Comparison of ENCODE assay signal across 27 cellular contexts in the genomic region with DNA sequence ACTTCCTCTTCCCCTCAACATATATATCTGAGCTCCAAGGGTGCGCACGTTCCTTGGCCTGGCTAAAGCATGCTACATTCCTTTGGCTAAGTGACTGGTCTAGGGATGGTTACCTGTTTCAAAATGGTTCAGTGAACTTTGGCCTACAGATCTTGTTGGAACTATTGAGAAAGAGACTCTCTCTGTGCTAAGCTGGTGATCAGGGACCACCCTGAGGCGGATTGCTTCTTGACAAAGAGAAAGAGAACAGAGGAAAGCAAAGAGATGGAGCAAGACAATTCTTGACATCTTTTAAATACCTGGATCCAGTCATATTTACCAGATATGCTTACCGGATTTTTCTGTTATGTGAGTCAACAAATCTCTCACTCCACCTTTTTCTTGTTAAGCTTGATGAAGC.
"Had no signal": no experiment of that assay in that cellular context is flagged by ENCODE, and none has a peak within 500 bp of the region (broad histone marks: within the 10 kb centered on the region; RNA-seq: fewer than 3 reads in every experiment).

No MANE protein-coding gene starts in this region.

- FAIRE-seq: colon had no signal

- H3K27ac ChIP-seq: foreskin keratinocyte, heart left ventricle, lower lobe of right lung, ovary, psoas muscle, spleen, suprapubic skin, transverse colon had no signal

- H3K27ac Mint-ChIP-seq: dendritic cell treated with granulocyte-macrophage colony-stimulating factor and Interleukin-4, amounts not matched to agents 40 ng/mL and 50 ng/mL, for 4 days; endodermal cell had no signal

- H3K36me3 ChIP-seq: esophagus muscularis mucosa, gastroesophageal sphincter, heart left ventricle, lower lobe of right lung, ovary, sigmoid colon, spleen, suprapubic skin, transverse colon had no signal

- H3K27me3 ChIP-seq: esophagus muscularis mucosa, foreskin keratinocyte, gastroesophageal sphincter, heart left ventricle, ovary, sigmoid colon, spleen, suprapubic skin, transverse colon had no signal

- DNase-seq: effector CD8-positive, alpha-beta T cell; endodermal cell; foreskin keratinocyte; heart left ventricle; hippocampal formation; islet precursor cell; kidney glomerular epithelial cell; left colon; left ventricle myocardium superior; lower lobe of right lung; naive B cell; occipital lobe; ovary; posterior cingulate gyrus; psoas muscle; right cardiac atrium; sigmoid colon; spleen; stimulated activated CD4-positive, alpha-beta T cell treated with anti-CD3 and anti-CD28 coated beads, Interleukin-4, amount 100 ng/mL, for 4 hours; stimulated activated naive CD4-positive, alpha-beta T cell; stimulated activated naive CD8-positive, alpha-beta T cell treated with anti-CD3 and anti-CD28 coated beads, Interleukin-15, amount 100 ng/mL, for 72 hours; transverse colon had no signal

- H3K4me1 Mint-ChIP-seq: naive B cell; stimulated activated naive CD8-positive, alpha-beta T cell treated with anti-CD3 and anti-CD28 coated beads, Interleukin-15, amount 100 ng/mL, for 72 hours had no signal

- H3K4me1 ChIP-seq: foreskin keratinocyte, heart left ventricle, lower lobe of right lung, psoas muscle, spleen had no signal

- H3K27me3 Mint-ChIP-seq: dendritic cell treated with granulocyte-macrophage colony-stimulating factor and Interleukin-4, amounts not matched to agents 40 ng/mL and 50 ng/mL, for 4 days; naive B cell; stimulated activated naive CD8-positive, alpha-beta T cell treated with anti-CD3 and anti-CD28 coated beads, Interleukin-15, amount 100 ng/mL, for 72 hours had no signal

- H3K36me3 Mint-ChIP-seq: naive B cell had no signal

- H3K4me3 Mint-ChIP-seq: dendritic cell treated with granulocyte-macrophage colony-stimulating factor and Interleukin-4, amounts not matched to agents 40 ng/mL and 50 ng/mL, for 4 days; endodermal cell; naive B cell; stimulated activated naive CD8-positive, alpha-beta T cell treated with anti-CD3 and anti-CD28 coated beads, Interleukin-15, amount 100 ng/mL, for 72 hours had no signal

- H3K9me3 Mint-ChIP-seq: dendritic cell treated with granulocyte-macrophage colony-stimulating factor and Interleukin-4, amounts not matched to agents 40 ng/mL and 50 ng/mL, for 4 days; endodermal cell; naive B cell had no signal

- H3K9me3 ChIP-seq: esophagus muscularis mucosa, gastroesophageal sphincter, heart left ventricle, lower lobe of right lung, ovary, psoas muscle, sigmoid colon, spleen, suprapubic skin, transverse colon had no signal

- ATAC-seq: foreskin keratinocyte; gastroesophageal sphincter; heart left ventricle; left colon; left ventricle myocardium superior; lower lobe of right lung; psoas muscle; right cardiac atrium; stimulated activated naive CD8-positive, alpha-beta T cell treated with anti-CD3 and anti-CD28 coated beads, Interleukin-15, amount 100 ng/mL, for 72 hours had no signal

- H3K4me3 ChIP-seq: esophagus muscularis mucosa, gastroesophageal sphincter, heart left ventricle, lower lobe of right lung, ovary, psoas muscle, sigmoid colon, spleen, suprapubic skin, transverse colon had no signal
